ENCODE assay signal across 14 cellular contexts in genomic region chr15:95277266-95277665, GRCh38.
A peak's percentile ranks its signal among the peaks of the same experiment; 100 is the strongest.
DNase-seq lines count a peak whose midpoint lies in the region; ATAC-seq and TF ChIP-seq lines count a peak whose summit lies in the region.
"Had no signal": no experiment of that assay in that cellular context is flagged by ENCODE, and none has a peak within 500 bp of the region (broad histone marks: within the 10 kb centered on the region; RNA-seq: fewer than 3 reads in every experiment).

No MANE protein-coding gene starts in this region.

- H3K36me3 Mint-ChIP-seq in GM23338 (ENCODE audit: low read depth) (no peaks in the 10 kb centered on the region), neural progenitor cell (no peaks in the 10 kb centered on the region)

- TF ChIP-seq CTCF in GM23338 (conservative IDR thresholded peaks at IDR 0.05; ENCODE audit: low read depth in 2 of 2) (no peak), brain microvascular endothelial cell (IDR thresholded peaks at IDR 0.05; ENCODE audit: low read depth, low read length, missing control alignments) (peak; percentile 4), tibial artery (IDR thresholded peaks at IDR 0.05) (no peak), neural progenitor cell (IDR thresholded peaks at IDR 0.05) (no peak)

- peaks cover 2% of the 10 kb centered on the region for H3K27me3 Mint-ChIP-seq in GM23338 (ENCODE audit: insufficient read depth, low read depth, poor library complexity)
- H3K27me3 Mint-ChIP-seq in neural progenitor cell (ENCODE audit: insufficient read depth, low read depth), result peaks cover 3% of the 10 kb centered on the region

- H3K9me3 ChIP-seq in tibial artery (no peaks in the 10 kb centered on the region), neural progenitor cell (ENCODE audit: low read depth) (no peaks in the 10 kb centered on the region)

- DNase-seq in GM23338 (ENCODE audit: low spot score) (no peak), brain microvascular endothelial cell (peak; percentile 80), left kidney (ENCODE audit: low read depth, low spot score) (peak; percentile 49), tibial artery (no peak), neural progenitor cell (ENCODE audit: low spot score) (no peak), SW480 (ENCODE audit: low spot score) (no peak)
- DNase-seq: amygdala; effector memory CD8-positive, alpha-beta T cell; NCI-H2029 treated with DMSO at 0.1 percent for 48 hours; SJCRH30 had no signal

- H3K4me3 ChIP-seq in GM23338, result no peak overlapping the region
- H3K4me3 ChIP-seq in brain microvascular endothelial cell (ENCODE audit: low read depth, low read length), result no peak overlapping the region
- H3K4me3 ChIP-seq in tibial artery, result no peak overlapping the region
- H3K4me3 ChIP-seq in neural progenitor cell, result no peak overlapping the region
- H3K4me3 ChIP-seq: SJCRH30 had no signal

- H3K79me2 ChIP-seq in GM23338 (replicated peaks; ENCODE audit: insufficient read depth) (no peaks in the 10 kb centered on the region), neural progenitor cell (ENCODE audit: low read depth) (no peaks in the 10 kb centered on the region)

- H3K36me3 ChIP-seq in GM23338 (ENCODE audit: insufficient read depth) (no peaks in the 10 kb centered on the region), brain microvascular endothelial cell (replicated peaks) (no peaks in the 10 kb centered on the region), tibial artery (no peaks in the 10 kb centered on the region), neural progenitor cell (no peaks in the 10 kb centered on the region)
- H3K36me3 ChIP-seq: SJCRH30 had no signal

- H3K4me1 ChIP-seq in GM23338 (ENCODE audit: insufficient read depth) (no peaks in the 10 kb centered on the region), tibial artery (peaks cover 0 to 65% (median 18%) of the 10 kb centered on the region in 4 donors), neural progenitor cell (peaks cover 8% of the 10 kb centered on the region)

- in situ Hi-C loops in brain microvascular endothelial cell (cut with HindIII; ENCODE audit: low pct_ligation_motif_present, low sequenced_read_pairs), result loop anchor here (25.0 kb wide), 2 partner anchors 760 to 1060 kb away; partner anchors contain the start of gene NR2F2

- H3F3A ChIP-seq in GM23338 (replicated peaks; ENCODE audit: low read depth) (no peaks in the 10 kb centered on the region), neural progenitor cell (ENCODE audit: low read depth) (no peaks in the 10 kb centered on the region)

- H3K27ac ChIP-seq in GM23338 (ENCODE audit: low read depth) (no peak overlapping the region), brain microvascular endothelial cell (peak overlapping the region; percentile 47), tibial artery (peak overlapping the region; percentile 73 to 75), neural progenitor cell (no peak overlapping the region)
- H3K27ac ChIP-seq: SJCRH30, VCaP had no signal

- no peak overlapping the region for H3K4me2 ChIP-seq in GM23338
- no peak overlapping the region for H3K4me2 ChIP-seq in neural progenitor cell

- H4K20me1 ChIP-seq in GM23338 (replicated peaks; ENCODE audit: insufficient read depth), result no peaks in the 10 kb centered on the region
- no peaks in the 10 kb centered on the region for H4K20me1 ChIP-seq in neural progenitor cell (ENCODE audit: low read depth)

- no peak overlapping the region for H3K9ac ChIP-seq in neural progenitor cell

- H3K4me3 Mint-ChIP-seq in GM23338 (no peak overlapping the region), neural progenitor cell (no peak overlapping the region)
- H3K4me3 Mint-ChIP-seq: effector memory CD8-positive, alpha-beta T cell; stimulated activated naive CD8-positive, alpha-beta T cell treated with anti-CD3 and anti-CD28 coated beads, Interleukin-15, Interleukin-2, amounts not matched to agents 100 ng/mL and 50 ng/mL, for 24 hours had no signal

- H3K9me2 ChIP-seq in GM23338 (ENCODE audit: insufficient read depth), result no peaks in the 10 kb centered on the region

- peaks cover 7% of the 10 kb centered on the region; the same call in 2 of the 3 replicates for H3K9me3 Mint-ChIP-seq in GM23338
- no peaks in the 10 kb centered on the region for H3K9me3 Mint-ChIP-seq in neural progenitor cell
- H3K9me3 Mint-ChIP-seq: effector memory CD8-positive, alpha-beta T cell; stimulated activated naive CD8-positive, alpha-beta T cell treated with anti-CD3 and anti-CD28 coated beads, Interleukin-15, Interleukin-2, amounts not matched to agents 100 ng/mL and 50 ng/mL, for 24 hours had no signal

- ATAC-seq in GM23338 (no peak), HG02938 (IDR thresholded peaks at IDR 0.05; ENCODE audit: unreplicated experiment) (no peak), HG02798 (IDR thresholded peaks at IDR 0.05; ENCODE audit: poor library complexity, unreplicated experiment) (no peak)
- ATAC-seq: effector memory CD8-positive, alpha-beta T cell had no signal

- H3K27ac Mint-ChIP-seq in GM23338, result no peak overlapping the region
- no peak overlapping the region for H3K27ac Mint-ChIP-seq in neural progenitor cell
- H3K27ac Mint-ChIP-seq: effector memory CD8-positive, alpha-beta T cell; stimulated activated naive CD8-positive, alpha-beta T cell treated with anti-CD3 and anti-CD28 coated beads, Interleukin-15, Interleukin-2, amounts not matched to agents 100 ng/mL and 50 ng/mL, for 24 hours had no signal

- no peaks in the 10 kb centered on the region for H3K27me3 ChIP-seq in GM23338 (ENCODE audit: insufficient read depth)
- no peaks in the 10 kb centered on the region for H3K27me3 ChIP-seq in brain microvascular endothelial cell (replicated peaks)
- H3K27me3 ChIP-seq in tibial artery, result no peaks in the 10 kb centered on the region
- H3K27me3 ChIP-seq in neural progenitor cell, result no peaks in the 10 kb centered on the region
- H3K27me3 ChIP-seq: SJCRH30 had no signal

- H3K4me1 Mint-ChIP-seq in GM23338 (no peaks in the 10 kb centered on the region), neural progenitor cell (peaks cover 7% of the 10 kb centered on the region)

- H2AFZ ChIP-seq in GM23338 (peak overlapping the region; percentile 66; the same call in 1 of the 2 replicates), neural progenitor cell (replicated peaks) (no peak overlapping the region)

- intact Hi-C loops in tibial artery (cut with DNase I; ENCODE audit: low total_unique reads), result no loop called here

TF ChIP-seq in GM23338, 12 proteins besides CTCF, POLR2A, EP300 and RAD21:
- TF ChIP-seq ZNF114 (CRISPR knock-in tag; IDR thresholded peaks at IDR 0.05), result no peak
- no peak for TF ChIP-seq STAT1 (IDR thresholded peaks at IDR 0.05; ENCODE audit: unreplicated experiment)
- TF ChIP-seq NANOG (IDR thresholded peaks at IDR 0.05; ENCODE audit: borderline replicate concordance), result no peak
- TF ChIP-seq EZH2 (IDR thresholded peaks at IDR 0.05; ENCODE audit: low read depth, unreplicated experiment), result no peak

Comparison
In these comparisons a context has a peak if more than half of its experiments do, and no peak if none do; other contexts are left out.
1. DNase-seq: peak in brain microvascular endothelial cell (single experiment) and left kidney (single experiment); none in GM23338 (single experiment), tibial artery (0 of 2), neural progenitor cell (single experiment) and SW480 (single experiment).
2. H3K27ac ChIP-seq: peak in brain microvascular endothelial cell (single experiment) and tibial artery (2 of 2); none in GM23338 (single experiment) and neural progenitor cell (single experiment).